In genomic region chr1:86082183-86082582, GRCh38 we compare ENCODE assay signal across 9 cellular contexts.
DNase-seq lines count a peak whose midpoint lies in the region; ATAC-seq, FAIRE-seq and TF ChIP-seq lines count a peak whose summit lies in the region.
"Had no signal": no experiment of that assay in that cellular context is flagged by ENCODE, and none has a peak within 500 bp of the region (broad histone marks: within the 10 kb centered on the region; RNA-seq: fewer than 3 reads in every experiment).

No MANE protein-coding gene starts in this region.

- TF ChIP-seq POLR2A in A549 (IDR thresholded peaks at IDR 0.05; ENCODE audit: low read length), result no peak

- H4K20me1 ChIP-seq in mammary epithelial cell (ENCODE audit: insufficient read depth, low read length), result no peaks in the 10 kb centered on the region

- BruUV-seq in mammary epithelial cell (replicated peaks; lab: Mats Ljungman, UMichigan), result no TSS peak

- ATAC-seq in A549, result peak; percentile 61 to 78; a peak in 4 of 6 replicates
- peak; percentile 51 for ATAC-seq in GM18517 (IDR thresholded peaks at IDR 0.05; ENCODE audit: unreplicated experiment)
- ATAC-seq in GM19467 (IDR thresholded peaks at IDR 0.05; ENCODE audit: unreplicated experiment), result no peak
- ATAC-seq: natural killer cell had no signal

- no peak for TF ChIP-seq RAD21 in A549 (conservative IDR thresholded peaks at IDR 0.05 in 1 of 2, IDR thresholded peaks at IDR 0.05 in 1 of 2)

- no peak overlapping the region for H3K27ac ChIP-seq in A549
- H3K27ac ChIP-seq in mammary epithelial cell (ENCODE audit: insufficient read depth, low read depth, low read length), result no peak overlapping the region

- no peak for TF ChIP-seq CTCF in A549 (IDR thresholded peaks at IDR 0.05)
- peak; percentile 34 to 38 for TF ChIP-seq CTCF in mammary epithelial cell (conservative IDR thresholded peaks at IDR 0.05 in 1 of 2, IDR thresholded peaks at IDR 0.05 in 1 of 2; ENCODE audit: extremely low read depth in 1 of 2, insufficient read depth in 1 of 2, low read depth in 1 of 2, low read length in 2 of 2)

- CTCF ChIA-PET in A549 (lab: Yijun Ruan, JAX) (no interaction called here), mammary epithelial cell (lab: Charles Lee; ENCODE audit: low non-redundant PET) (no interaction called here)

- DNase-seq in A549 (ENCODE audit: low read depth in 1 of 2, low spot score in 1 of 2) (peak; percentile 7 to 9), HT-29 (ENCODE audit: low spot score) (peak; percentile 8), mammary epithelial cell (no peak), SIG-M5 (lab: John Stamatoyannopoulos, UW) (no peak), cerebellar cortex (ENCODE audit: low spot score) (no peak)
- no peak for DNase-seq in central memory CD4-positive, alpha-beta T cell
- DNase-seq: natural killer cell had no signal

- no peak overlapping the region for H2AFZ ChIP-seq in mammary epithelial cell (ENCODE audit: low read depth, low read length)

- no peaks in the 10 kb centered on the region for H3K4me1 ChIP-seq in A549
- H3K4me1 ChIP-seq in mammary epithelial cell (ENCODE audit: insufficient read depth, low read length), result no peaks in the 10 kb centered on the region

- no peak overlapping the region for H3K9ac ChIP-seq in mammary epithelial cell (ENCODE audit: insufficient read depth, low read length)

- dilution Hi-C loops in mammary epithelial cell (cut with HindIII; ENCODE audit: low sequenced_read_pairs), result no loop called here

- intact Hi-C loops in mammary epithelial cell (cut with micrococcal nuclease), result no loop called here

- H3K4me3 ChIP-seq in A549 (no peak overlapping the region), mammary epithelial cell (replicated peaks in 1 of 3; ENCODE audit: insufficient read depth in 1 of 3, low read depth in 2 of 3, low read length in 3 of 3) (no peak overlapping the region)

- no peak for TF ChIP-seq EP300 in A549 (IDR thresholded peaks at IDR 0.05)

- no peaks in the 10 kb centered on the region for H3K79me2 ChIP-seq in mammary epithelial cell (ENCODE audit: insufficient read depth, low read length)

- H3K4me2 ChIP-seq in A549 (no peak overlapping the region), mammary epithelial cell (ENCODE audit: insufficient read depth, low read depth, low read length) (no peak overlapping the region)

- in situ Hi-C loops in mammary epithelial cell (cut with MboI; ENCODE audit: low sequenced_read_pairs in 2 of 2), result no loop called here

- H3K36me3 ChIP-seq in mammary epithelial cell (ENCODE audit: insufficient read depth, low read length), result no peaks in the 10 kb centered on the region

- POLR2A ChIA-PET in A549 (lab: Yijun Ruan, JAX), result no interaction called here

- FAIRE-seq in A549 (lab: Jason Lieb, UNC), result no peak

- H3K9me3 ChIP-seq in A549 (no peaks in the 10 kb centered on the region), mammary epithelial cell (replicated peaks; ENCODE audit: insufficient read depth, low read length) (no peaks in the 10 kb centered on the region)

- peaks cover 3% of the 10 kb centered on the region for H3K27me3 ChIP-seq in mammary epithelial cell (ENCODE audit: insufficient read depth, low read length)

TF ChIP-seq in A549, 52 proteins besides CTCF, POLR2A, EP300 and RAD21:
- TF ChIP-seq RCOR1 (IDR thresholded peaks at IDR 0.05; ENCODE audit: low read depth, low read length) (no peak), ZFP36 (IDR thresholded peaks at IDR 0.05; ENCODE audit: borderline replicate concordance, partially characterized antibody) (no peak), NFE2L2 (conservative IDR thresholded peaks at IDR 0.05; ENCODE audit: low read length) (no peak), MAX (IDR thresholded peaks at IDR 0.05) (no peak), JUNB (IDR thresholded peaks at IDR 0.05) (no peak)

Comparison
In these comparisons a context has a peak if more than half of its experiments do, and no peak if none do; other contexts are left out.
1. DNase-seq: peak in A549 (2 of 2) and HT-29 (single experiment); none in mammary epithelial cell (single experiment), SIG-M5 (single experiment), central memory CD4-positive, alpha-beta T cell (single experiment) and cerebellar cortex (single experiment).